ENCODE assay signal across 1 cellular context in the genomic region with DNA sequence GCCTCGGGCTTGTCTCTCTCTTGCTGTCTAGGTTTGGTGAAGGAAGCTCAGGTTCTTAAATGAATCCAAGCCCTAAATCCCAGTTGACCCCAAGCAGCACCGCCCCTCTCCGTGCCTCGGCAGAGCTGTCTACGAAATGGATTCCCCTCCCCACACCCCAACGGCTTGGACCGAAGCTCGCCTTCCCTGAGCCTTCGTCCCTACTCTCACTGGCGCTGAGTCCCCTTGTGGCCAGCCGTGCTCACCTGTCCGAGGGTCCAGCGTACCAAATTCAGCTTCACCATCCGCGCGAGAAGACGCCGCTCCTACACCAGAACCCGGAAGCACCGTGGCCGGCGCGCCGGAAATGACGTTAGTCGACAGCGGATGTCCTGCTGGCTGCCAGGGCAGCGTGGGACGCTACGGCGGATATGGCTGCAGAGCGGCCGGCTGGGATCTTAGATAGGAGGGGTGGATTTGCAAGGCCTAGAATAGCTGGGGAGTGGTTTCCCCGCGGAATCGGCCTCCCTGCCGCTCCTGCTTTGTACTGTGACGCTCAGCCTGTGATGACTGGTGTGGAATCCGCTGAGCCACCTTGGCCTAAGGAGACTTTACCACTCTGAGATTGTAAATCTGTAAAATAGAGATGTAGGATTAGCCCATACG.
TF ChIP-seq lines count a peak whose summit lies in the region.

A gene (minus strand): TSS at position 325 of the 645 bp plus-strand sequence. CDS start 2,201 bp downstream, outside the sequence.

TF ChIP-seq in HepG2, 621 proteins besides CTCF, POLR2A, EP300 and RAD21 (continued from another document and continues in another):
- TF ChIP-seq, protein P1, sequence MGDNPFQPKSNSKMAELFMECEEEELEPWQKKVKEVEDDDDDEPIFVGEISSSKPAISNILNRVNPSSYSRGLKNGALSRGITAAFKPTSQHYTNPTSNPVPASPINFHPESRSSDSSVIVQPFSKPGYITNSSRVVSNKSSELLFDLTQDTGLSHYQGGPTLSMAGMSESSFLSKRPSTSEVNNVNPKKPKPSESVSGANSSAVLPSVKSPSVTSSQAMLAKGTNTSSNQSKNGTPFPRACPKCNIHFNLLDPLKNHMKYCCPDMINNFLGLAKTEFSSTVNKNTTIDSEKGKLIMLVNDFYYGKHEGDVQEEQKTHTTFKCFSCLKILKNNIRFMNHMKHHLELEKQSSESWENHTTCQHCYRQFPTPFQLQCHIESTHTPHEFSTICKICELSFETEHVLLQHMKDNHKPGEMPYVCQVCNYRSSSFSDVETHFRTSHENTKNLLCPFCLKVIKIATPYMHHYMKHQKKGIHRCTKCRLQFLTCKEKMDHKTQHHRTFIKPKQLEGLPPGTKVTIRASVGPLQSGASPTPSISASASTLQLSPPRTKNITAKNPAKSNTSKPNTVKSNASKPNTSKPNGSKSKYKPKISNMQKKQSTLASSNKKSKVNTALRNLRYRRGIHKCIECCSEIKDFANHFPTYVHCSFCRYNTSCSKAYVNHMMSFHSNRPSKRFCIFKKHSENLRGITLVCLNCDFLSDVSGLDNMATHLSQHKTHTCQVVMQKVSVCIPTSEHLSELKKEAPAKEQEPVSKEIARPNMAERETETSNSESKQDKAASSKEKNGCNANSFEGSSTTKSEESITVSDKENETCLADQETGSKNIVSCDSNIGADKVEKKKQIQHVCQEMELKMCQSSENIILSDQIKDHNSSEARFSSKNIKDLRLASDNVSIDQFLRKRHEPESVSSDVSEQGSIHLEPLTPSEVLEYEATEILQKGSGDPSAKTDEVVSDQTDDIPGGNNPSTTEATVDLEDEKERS (CRISPR knock-in tag; IDR thresholded peaks at IDR 0.05) = peak; percentile 93
- TF ChIP-seq ZNF615 (CRISPR knock-in tag; IDR thresholded peaks at IDR 0.05; ENCODE audit: borderline replicate concordance) = no peak
- TF ChIP-seq, protein P2, sequence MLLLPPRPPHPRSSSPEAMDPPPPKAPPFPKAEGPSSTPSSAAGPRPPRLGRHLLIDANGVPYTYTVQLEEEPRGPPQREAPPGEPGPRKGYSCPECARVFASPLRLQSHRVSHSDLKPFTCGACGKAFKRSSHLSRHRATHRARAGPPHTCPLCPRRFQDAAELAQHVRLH (CRISPR knock-in tag; IDR thresholded peaks at IDR 0.05; ENCODE audit: borderline replicate concordance, low read depth) = peak; percentile 66; the same call in 1 of the 2 replicates
- no peak; the same call in 1 of the 2 replicates for TF ChIP-seq FOXC1 (CRISPR knock-in tag; IDR thresholded peaks at IDR 0.05; ENCODE audit: borderline replicate concordance)
- peak; percentile 94 for TF ChIP-seq ZNF788 (CRISPR knock-in tag; IDR thresholded peaks at IDR 0.05; ENCODE audit: borderline replicate concordance)
- no peak; the same call in 1 of the 2 replicates for TF ChIP-seq BRD4 (CRISPR knock-in tag; IDR thresholded peaks at IDR 0.05)
- TF ChIP-seq ZNF17 (CRISPR knock-in tag; IDR thresholded peaks at IDR 0.05) = no peak
- no peak for TF ChIP-seq EHMT2 (IDR thresholded peaks at IDR 0.05; ENCODE audit: borderline replicate concordance, low read depth, low read length)
- TF ChIP-seq AKAP8 (CRISPR knock-in tag; IDR thresholded peaks at IDR 0.05) = no peak
- peak; percentile 47 for TF ChIP-seq GATAD2A (CRISPR knock-in tag; IDR thresholded peaks at IDR 0.05)
- TF ChIP-seq HOXA3 (CRISPR knock-in tag; IDR thresholded peaks at IDR 0.05) = peak; percentile 97
- TF ChIP-seq ZNF776 (CRISPR knock-in tag; IDR thresholded peaks at IDR 0.05) = no peak
- TF ChIP-seq SAP130 (CRISPR knock-in tag; IDR thresholded peaks at IDR 0.05; ENCODE audit: low read depth) = peak; percentile 100
- TF ChIP-seq HOXD1 (CRISPR knock-in tag; IDR thresholded peaks at IDR 0.05) = no peak
- TF ChIP-seq SCMH1 (CRISPR knock-in tag; IDR thresholded peaks at IDR 0.05; ENCODE audit: borderline replicate concordance) = no peak
- no peak for TF ChIP-seq HDAC6 (IDR thresholded peaks at IDR 0.05; ENCODE audit: low read depth, low read length)
- peak; percentile 76 for TF ChIP-seq KAT7 (CRISPR knock-in tag; IDR thresholded peaks at IDR 0.05; ENCODE audit: borderline replicate concordance)
- TF ChIP-seq FLYWCH1 (CRISPR knock-in tag; IDR thresholded peaks at IDR 0.05) = no peak
- TF ChIP-seq SMAD1 (CRISPR knock-in tag; IDR thresholded peaks at IDR 0.05; ENCODE audit: borderline replicate concordance, low read depth) = peak; percentile 56; the same call in 1 of the 2 replicates
- TF ChIP-seq, protein P3, sequence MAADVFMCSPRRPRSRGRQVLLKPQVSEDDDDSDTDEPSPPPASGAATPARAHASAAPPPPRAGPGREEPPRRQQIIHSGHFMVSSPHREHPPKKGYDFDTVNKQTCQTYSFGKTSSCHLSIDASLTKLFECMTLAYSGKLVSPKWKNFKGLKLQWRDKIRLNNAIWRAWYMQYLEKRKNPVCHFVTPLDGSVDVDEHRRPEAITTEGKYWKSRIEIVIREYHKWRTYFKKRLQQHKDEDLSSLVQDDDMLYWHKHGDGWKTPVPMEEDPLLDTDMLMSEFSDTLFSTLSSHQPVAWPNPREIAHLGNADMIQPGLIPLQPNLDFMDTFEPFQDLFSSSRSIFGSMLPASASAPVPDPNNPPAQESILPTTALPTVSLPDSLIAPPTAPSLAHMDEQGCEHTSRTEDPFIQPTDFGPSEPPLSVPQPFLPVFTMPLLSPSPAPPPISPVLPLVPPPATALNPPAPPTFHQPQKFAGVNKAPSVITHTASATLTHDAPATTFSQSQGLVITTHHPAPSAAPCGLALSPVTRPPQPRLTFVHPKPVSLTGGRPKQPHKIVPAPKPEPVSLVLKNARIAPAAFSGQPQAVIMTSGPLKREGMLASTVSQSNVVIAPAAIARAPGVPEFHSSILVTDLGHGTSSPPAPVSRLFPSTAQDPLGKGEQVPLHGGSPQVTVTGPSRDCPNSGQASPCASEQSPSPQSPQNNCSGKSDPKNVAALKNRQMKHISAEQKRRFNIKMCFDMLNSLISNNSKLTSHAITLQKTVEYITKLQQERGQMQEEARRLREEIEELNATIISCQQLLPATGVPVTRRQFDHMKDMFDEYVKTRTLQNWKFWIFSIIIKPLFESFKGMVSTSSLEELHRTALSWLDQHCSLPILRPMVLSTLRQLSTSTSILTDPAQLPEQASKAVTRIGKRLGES (CRISPR knock-in tag; IDR thresholded peaks at IDR 0.05; ENCODE audit: borderline replicate concordance) = no peak
- TF ChIP-seq ZNF7 (CRISPR knock-in tag; IDR thresholded peaks at IDR 0.05) = no peak
- TF ChIP-seq XBP1 (CRISPR knock-in tag; IDR thresholded peaks at IDR 0.05) = no peak
- TF ChIP-seq, protein P4, sequence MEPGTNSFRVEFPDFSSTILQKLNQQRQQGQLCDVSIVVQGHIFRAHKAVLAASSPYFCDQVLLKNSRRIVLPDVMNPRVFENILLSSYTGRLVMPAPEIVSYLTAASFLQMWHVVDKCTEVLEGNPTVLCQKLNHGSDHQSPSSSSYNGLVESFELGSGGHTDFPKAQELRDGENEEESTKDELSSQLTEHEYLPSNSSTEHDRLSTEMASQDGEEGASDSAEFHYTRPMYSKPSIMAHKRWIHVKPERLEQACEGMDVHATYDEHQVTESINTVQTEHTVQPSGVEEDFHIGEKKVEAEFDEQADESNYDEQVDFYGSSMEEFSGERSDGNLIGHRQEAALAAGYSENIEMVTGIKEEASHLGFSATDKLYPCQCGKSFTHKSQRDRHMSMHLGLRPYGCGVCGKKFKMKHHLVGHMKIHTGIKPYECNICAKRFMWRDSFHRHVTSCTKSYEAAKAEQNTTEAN (CRISPR knock-in tag; conservative IDR thresholded peaks at IDR 0.05) = no peak
- TF ChIP-seq, protein P5, sequence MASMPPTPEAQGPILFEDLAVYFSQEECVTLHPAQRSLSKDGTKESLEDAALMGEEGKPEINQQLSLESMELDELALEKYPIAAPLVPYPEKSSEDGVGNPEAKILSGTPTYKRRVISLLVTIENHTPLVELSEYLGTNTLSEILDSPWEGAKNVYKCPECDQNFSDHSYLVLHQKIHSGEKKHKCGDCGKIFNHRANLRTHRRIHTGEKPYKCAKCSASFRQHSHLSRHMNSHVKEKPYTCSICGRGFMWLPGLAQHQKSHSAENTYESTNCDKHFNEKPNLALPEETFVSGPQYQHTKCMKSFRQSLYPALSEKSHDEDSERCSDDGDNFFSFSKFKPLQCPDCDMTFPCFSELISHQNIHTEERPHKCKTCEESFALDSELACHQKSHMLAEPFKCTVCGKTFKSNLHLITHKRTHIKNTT (CRISPR knock-in tag; IDR thresholded peaks at IDR 0.05) = no peak
- no peak for TF ChIP-seq DNMT3B (CRISPR knock-in tag; conservative IDR thresholded peaks at IDR 0.05)
- TF ChIP-seq, protein P6, sequence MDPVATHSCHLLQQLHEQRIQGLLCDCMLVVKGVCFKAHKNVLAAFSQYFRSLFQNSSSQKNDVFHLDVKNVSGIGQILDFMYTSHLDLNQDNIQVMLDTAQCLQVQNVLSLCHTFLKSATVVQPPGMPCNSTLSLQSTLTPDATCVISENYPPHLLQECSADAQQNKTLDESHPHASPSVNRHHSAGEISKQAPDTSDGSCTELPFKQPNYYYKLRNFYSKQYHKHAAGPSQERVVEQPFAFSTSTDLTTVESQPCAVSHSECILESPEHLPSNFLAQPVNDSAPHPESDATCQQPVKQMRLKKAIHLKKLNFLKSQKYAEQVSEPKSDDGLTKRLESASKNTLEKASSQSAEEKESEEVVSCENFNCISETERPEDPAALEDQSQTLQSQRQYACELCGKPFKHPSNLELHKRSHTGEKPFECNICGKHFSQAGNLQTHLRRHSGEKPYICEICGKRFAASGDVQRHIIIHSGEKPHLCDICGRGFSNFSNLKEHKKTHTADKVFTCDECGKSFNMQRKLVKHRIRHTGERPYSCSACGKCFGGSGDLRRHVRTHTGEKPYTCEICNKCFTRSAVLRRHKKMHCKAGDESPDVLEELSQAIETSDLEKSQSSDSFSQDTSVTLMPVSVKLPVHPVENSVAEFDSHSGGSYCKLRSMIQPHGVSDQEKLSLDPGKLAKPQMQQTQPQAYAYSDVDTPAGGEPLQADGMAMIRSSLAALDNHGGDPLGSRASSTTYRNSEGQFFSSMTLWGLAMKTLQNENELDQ (CRISPR knock-in tag; IDR thresholded peaks at IDR 0.05; ENCODE audit: borderline replicate concordance) = no peak
- TF ChIP-seq, protein P7, sequence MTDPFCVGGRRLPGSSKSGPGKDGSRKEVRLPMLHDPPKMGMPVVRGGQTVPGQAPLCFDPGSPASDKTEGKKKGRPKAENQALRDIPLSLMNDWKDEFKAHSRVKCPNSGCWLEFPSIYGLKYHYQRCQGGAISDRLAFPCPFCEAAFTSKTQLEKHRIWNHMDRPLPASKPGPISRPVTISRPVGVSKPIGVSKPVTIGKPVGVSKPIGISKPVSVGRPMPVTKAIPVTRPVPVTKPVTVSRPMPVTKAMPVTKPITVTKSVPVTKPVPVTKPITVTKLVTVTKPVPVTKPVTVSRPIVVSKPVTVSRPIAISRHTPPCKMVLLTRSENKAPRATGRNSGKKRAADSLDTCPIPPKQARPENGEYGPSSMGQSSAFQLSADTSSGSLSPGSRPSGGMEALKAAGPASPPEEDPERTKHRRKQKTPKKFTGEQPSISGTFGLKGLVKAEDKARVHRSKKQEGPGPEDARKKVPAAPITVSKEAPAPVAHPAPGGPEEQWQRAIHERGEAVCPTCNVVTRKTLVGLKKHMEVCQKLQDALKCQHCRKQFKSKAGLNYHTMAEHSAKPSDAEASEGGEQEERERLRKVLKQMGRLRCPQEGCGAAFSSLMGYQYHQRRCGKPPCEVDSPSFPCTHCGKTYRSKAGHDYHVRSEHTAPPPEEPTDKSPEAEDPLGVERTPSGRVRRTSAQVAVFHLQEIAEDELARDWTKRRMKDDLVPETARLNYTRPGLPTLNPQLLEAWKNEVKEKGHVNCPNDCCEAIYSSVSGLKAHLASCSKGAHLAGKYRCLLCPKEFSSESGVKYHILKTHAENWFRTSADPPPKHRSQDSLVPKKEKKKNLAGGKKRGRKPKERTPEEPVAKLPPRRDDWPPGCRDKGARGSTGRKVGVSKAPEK (CRISPR knock-in tag; IDR thresholded peaks at IDR 0.05; ENCODE audit: borderline replicate concordance) = no peak
- TF ChIP-seq KDM2A (CRISPR knock-in tag; IDR thresholded peaks at IDR 0.05; ENCODE audit: borderline replicate concordance, low read depth) = peak; percentile 94
- peak; percentile 64 for TF ChIP-seq HNRNPLL (IDR thresholded peaks at IDR 0.05; ENCODE audit: low read depth, low read length, poor library complexity, severe bottlenecking)
- TF ChIP-seq NFATC3 (CRISPR knock-in tag; IDR thresholded peaks at IDR 0.05) = 0 out of 2 replicates have a peak, but pooled peaks have one; percentile 66
- TF ChIP-seq ZNF225 (CRISPR knock-in tag; IDR thresholded peaks at IDR 0.05) = 0 out of 2 replicates have a peak, but pooled peaks have one; percentile 43
- TF ChIP-seq RARA (CRISPR knock-in tag; IDR thresholded peaks at IDR 0.05) = 0 out of 2 replicates have a peak, but pooled peaks have one; percentile 20
- TF ChIP-seq, protein P8, sequence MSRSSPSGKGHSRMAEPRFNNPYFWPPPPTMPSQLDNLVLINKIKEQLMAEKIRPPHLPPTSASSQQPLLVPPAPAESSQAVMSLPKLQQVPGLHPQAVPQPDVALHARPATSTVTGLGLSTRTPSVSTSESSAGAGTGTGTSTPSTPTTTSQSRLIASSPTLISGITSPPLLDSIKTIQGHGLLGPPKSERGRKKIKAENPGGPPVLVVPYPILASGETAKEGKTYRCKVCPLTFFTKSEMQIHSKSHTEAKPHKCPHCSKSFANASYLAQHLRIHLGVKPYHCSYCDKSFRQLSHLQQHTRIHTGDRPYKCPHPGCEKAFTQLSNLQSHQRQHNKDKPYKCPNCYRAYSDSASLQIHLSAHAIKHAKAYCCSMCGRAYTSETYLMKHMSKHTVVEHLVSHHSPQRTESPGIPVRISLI (CRISPR knock-in tag; IDR thresholded peaks at IDR 0.05; ENCODE audit: borderline replicate concordance) = no peak; the same call in 1 of the 2 replicates
- no peak for TF ChIP-seq ARHGAP35 (CRISPR knock-in tag; IDR thresholded peaks at IDR 0.05; ENCODE audit: borderline replicate concordance)
- no peak for TF ChIP-seq ADNP (CRISPR knock-in tag; IDR thresholded peaks at IDR 0.05)
- TF ChIP-seq GTF2F1 (IDR thresholded peaks at IDR 0.05; ENCODE audit: low read length) = no peak
- TF ChIP-seq ZNF230 (CRISPR knock-in tag; IDR thresholded peaks at IDR 0.05) = 0 out of 2 replicates have a peak, but pooled peaks have one; percentile 54
- TF ChIP-seq PCBP1 (IDR thresholded peaks at IDR 0.05; ENCODE audit: borderline replicate concordance, low read depth, low read length) = peak; percentile 83
- no peak for TF ChIP-seq KLF9 (CRISPR knock-in tag; IDR thresholded peaks at IDR 0.05; ENCODE audit: low read depth)
- no peak for TF ChIP-seq ZNF460 (CRISPR knock-in tag; IDR thresholded peaks at IDR 0.05; ENCODE audit: borderline replicate concordance)
- no peak for TF ChIP-seq ZMYM2 (CRISPR knock-in tag; IDR thresholded peaks at IDR 0.05)
- TF ChIP-seq EEA1 (CRISPR knock-in tag; IDR thresholded peaks at IDR 0.05; ENCODE audit: borderline replicate concordance) = no peak
- TF ChIP-seq, protein P9, sequence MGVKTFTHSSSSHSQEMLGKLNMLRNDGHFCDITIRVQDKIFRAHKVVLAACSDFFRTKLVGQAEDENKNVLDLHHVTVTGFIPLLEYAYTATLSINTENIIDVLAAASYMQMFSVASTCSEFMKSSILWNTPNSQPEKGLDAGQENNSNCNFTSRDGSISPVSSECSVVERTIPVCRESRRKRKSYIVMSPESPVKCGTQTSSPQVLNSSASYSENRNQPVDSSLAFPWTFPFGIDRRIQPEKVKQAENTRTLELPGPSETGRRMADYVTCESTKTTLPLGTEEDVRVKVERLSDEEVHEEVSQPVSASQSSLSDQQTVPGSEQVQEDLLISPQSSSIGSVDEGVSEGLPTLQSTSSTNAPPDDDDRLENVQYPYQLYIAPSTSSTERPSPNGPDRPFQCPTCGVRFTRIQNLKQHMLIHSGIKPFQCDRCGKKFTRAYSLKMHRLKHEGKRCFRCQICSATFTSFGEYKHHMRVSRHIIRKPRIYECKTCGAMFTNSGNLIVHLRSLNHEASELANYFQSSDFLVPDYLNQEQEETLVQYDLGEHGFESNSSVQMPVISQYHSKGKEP (CRISPR knock-in tag; IDR thresholded peaks at IDR 0.05) = no peak
- TF ChIP-seq ZFP82 (CRISPR knock-in tag; IDR thresholded peaks at IDR 0.05; ENCODE audit: borderline replicate concordance) = no peak
- TF ChIP-seq NR2C2 (CRISPR knock-in tag; IDR thresholded peaks at IDR 0.05; ENCODE audit: borderline replicate concordance) = peak; percentile 87
